In genomic region chr2:135093685-135094340, GRCh38 we compare ENCODE assay signal across 25 cellular contexts.
DNase-seq lines count a peak whose midpoint lies in the region; ATAC-seq and TF ChIP-seq lines count a peak whose summit lies in the region.
"Had no signal": no experiment of that assay in that cellular context is flagged by ENCODE, and none has a peak within 500 bp of the region (broad histone marks: within the 10 kb centered on the region; RNA-seq: fewer than 3 reads in every experiment).

No MANE protein-coding gene starts in this region.

- DNase-seq in DMS 273 (lab: John Stamatoyannopoulos, UW; ENCODE audit: unreplicated experiment) (peak; percentile 79), NCI-H1417 treated with DMSO at 0.1 percent for 48 hours (lab: John Stamatoyannopoulos, UW) (peak; percentile 67), RWPE2 (ENCODE audit: low spot score) (no peak), left kidney (ENCODE audit: low read depth, low spot score) (peak; percentile 10), amniotic stem cell (lab: John Stamatoyannopoulos, UW) (no peak), GM13976 (ENCODE audit: low spot score) (no peak)
- DNase-seq in activated effector memory CD4-positive, alpha-beta T cell treated with Interleukin-2 at 50 U/mL for 16 hours: no peak
- no peak for DNase-seq in activated naive CD4-positive, alpha-beta T cell treated with anti-CD3 and anti-CD28 coated beads, Interleukin-2, amount 10 ng/mL, durations not matched to agents 7 days and 5 days
- DNase-seq: activated naive CD8-positive, alpha-beta T cell treated with anti-CD3 and anti-CD28 coated beads for 36 hours; CD4-positive, alpha-beta T cell; DMS79; effector memory CD4-positive, alpha-beta T cell; mesendoderm; naive thymus-derived CD4-positive, alpha-beta T cell; NCI-H446 treated with DMSO at 0.1 percent for 48 hours; occipital lobe; retina; spleen; stimulated activated CD4-positive, alpha-beta T cell treated with anti-CD3 and anti-CD28 coated beads, Interleukin-4, amount 100 ng/mL, for 1 hour; stimulated activated naive CD8-positive, alpha-beta T cell treated with anti-CD3 and anti-CD28 coated beads, Interleukin-15, Interleukin-2, amounts not matched to agents 100 U/mL and 50 U/mL, for 24 hours; T-helper 9 cell had no signal

- no peak for ATAC-seq in RWPE2 (ENCODE audit: low read depth)
- ATAC-seq: activated T-helper 17 cell treated with anti-CD3 and anti-CD28 coated beads, Interleukin-2, amount 50 U/mL, for 72 hours; GM12878; naive thymus-derived CD4-positive, alpha-beta T cell; Right ventricle myocardium inferior; stimulated activated naive CD8-positive, alpha-beta T cell treated with anti-CD3 and anti-CD28 coated beads, Interleukin-15, Interleukin-2, amounts not matched to agents 100 U/mL and 50 U/mL, for 24 hours; WTC11 had no signal

- no peak overlapping the region for H3K27ac Mint-ChIP-seq in activated naive CD4-positive, alpha-beta T cell treated with anti-CD3 and anti-CD28 coated beads, Interleukin-2, amount 10 ng/mL, durations not matched to agents 7 days and 5 days
- H3K27ac Mint-ChIP-seq: activated T-helper 17 cell treated with anti-CD3 and anti-CD28 coated beads, Interleukin-2, amount 50 U/mL, for 72 hours; CD4-positive, alpha-beta T cell; WTC11 had no signal

- TF ChIP-seq CTCF in RWPE2 (IDR thresholded peaks at IDR 0.05; ENCODE audit: poor library complexity, severe bottlenecking) (no peak), GM13976 (IDR thresholded peaks at IDR 0.05; ENCODE audit: borderline replicate concordance, control extremely low read depth, extremely low read depth, insufficient read depth, missing control alignments) (no peak)

- CTCF ChIA-PET in activated naive CD4-positive, alpha-beta T cell treated with anti-CD3 and anti-CD28 coated beads, Interleukin-2, amount 10 ng/mL, durations not matched to agents 7 days and 5 days (lab: Charles Lee): no interaction called here

- peaks cover 79% of the 10 kb centered on the region for H3K36me3 ChIP-seq in RWPE2 (ENCODE audit: low read depth)

- H3K27me3 Mint-ChIP-seq in activated naive CD4-positive, alpha-beta T cell treated with anti-CD3 and anti-CD28 coated beads, Interleukin-2, amount 10 ng/mL, durations not matched to agents 7 days and 5 days: no peaks in the 10 kb centered on the region
- H3K27me3 Mint-ChIP-seq: activated naive CD8-positive, alpha-beta T cell treated with anti-CD3 and anti-CD28 coated beads for 36 hours; activated T-helper 17 cell treated with anti-CD3 and anti-CD28 coated beads, Interleukin-2, amount 50 U/mL, for 72 hours; CD4-positive, alpha-beta T cell; naive thymus-derived CD4-positive, alpha-beta T cell had no signal

- no peak overlapping the region for H3K4me3 Mint-ChIP-seq in activated naive CD4-positive, alpha-beta T cell treated with anti-CD3 and anti-CD28 coated beads, Interleukin-2, amount 10 ng/mL, durations not matched to agents 7 days and 5 days
- H3K4me3 Mint-ChIP-seq: activated naive CD8-positive, alpha-beta T cell treated with anti-CD3 and anti-CD28 coated beads for 36 hours; activated T-helper 17 cell treated with anti-CD3 and anti-CD28 coated beads, Interleukin-2, amount 50 U/mL, for 72 hours; CD4-positive, alpha-beta T cell; naive thymus-derived CD4-positive, alpha-beta T cell; WTC11 had no signal

- H3K27me3 ChIP-seq in RWPE2 (ENCODE audit: insufficient read depth, poor library complexity, severe bottlenecking): no peaks in the 10 kb centered on the region
- H3K27me3 ChIP-seq: spleen had no signal

- H3K9me3 ChIP-seq in RWPE2 (ENCODE audit: severe bottlenecking): no peaks in the 10 kb centered on the region

- peak overlapping the region; percentile 15 for H3K27ac ChIP-seq in RWPE2 (ENCODE audit: poor library complexity, severe bottlenecking)
- H3K27ac ChIP-seq: spleen had no signal

- peaks cover 4% of the 10 kb centered on the region for H3K9me3 Mint-ChIP-seq in activated naive CD4-positive, alpha-beta T cell treated with anti-CD3 and anti-CD28 coated beads, Interleukin-2, amount 10 ng/mL, durations not matched to agents 7 days and 5 days
- H3K9me3 Mint-ChIP-seq: activated T-helper 17 cell treated with anti-CD3 and anti-CD28 coated beads, Interleukin-2, amount 50 U/mL, for 72 hours; CD4-positive, alpha-beta T cell had no signal

- peaks cover 26% of the 10 kb centered on the region for H3K36me3 Mint-ChIP-seq in activated naive CD4-positive, alpha-beta T cell treated with anti-CD3 and anti-CD28 coated beads, Interleukin-2, amount 10 ng/mL, durations not matched to agents 7 days and 5 days

- H3K4me3 ChIP-seq in RWPE2 (ENCODE audit: severe bottlenecking): no peak overlapping the region
- H3K4me3 ChIP-seq: GM12878, spleen had no signal

- H3K4me1 ChIP-seq in RWPE2 (ENCODE audit: insufficient read depth, poor library complexity, severe bottlenecking): peaks cover 33% of the 10 kb centered on the region

- H3K4me1 Mint-ChIP-seq in activated naive CD4-positive, alpha-beta T cell treated with anti-CD3 and anti-CD28 coated beads, Interleukin-2, amount 10 ng/mL, durations not matched to agents 7 days and 5 days: no peaks in the 10 kb centered on the region
- H3K4me1 Mint-ChIP-seq: WTC11 had no signal

- in situ Hi-C loops in GM13976 (cut with MboI; ENCODE audit: low sequenced_read_pairs, unreplicated experiment): no loop called here

Comparison
In these comparisons a context has a peak if more than half of its experiments do, and no peak if none do; other contexts are left out.
1. DNase-seq: peak in DMS 273 (single experiment), NCI-H1417 treated with DMSO at 0.1 percent for 48 hours (single experiment) and left kidney (single experiment); none in RWPE2 (single experiment), activated effector memory CD4-positive, alpha-beta T cell treated with Interleukin-2 at 50 U/mL for 16 hours (single experiment), amniotic stem cell (single experiment), GM13976 (single experiment) and activated naive CD4-positive, alpha-beta T cell treated with anti-CD3 and anti-CD28 coated beads, Interleukin-2, amount 10 ng/mL, durations not matched to agents 7 days and 5 days (single experiment).